17 cellular contexts compared by ENCODE assay signal in genomic region chr9:36007309-36007708, GRCh38. TPM values are rescaled to one million over a fixed set of nuclear protein-coding genes. Genes with fewer than 3 reads are reported as not detected.
A peak's percentile ranks its signal among the peaks of the same experiment; 100 is the strongest.
DNase-seq lines count a peak whose midpoint lies in the region; ATAC-seq and TF ChIP-seq lines count a peak whose summit lies in the region.
"Had no signal": no experiment of that assay in that cellular context is flagged by ENCODE, and none has a peak within 500 bp of the region (broad histone marks: within the 10 kb centered on the region; RNA-seq: fewer than 3 reads in every experiment).

No MANE protein-coding gene starts in this region.

- peaks cover 38% of the 10 kb centered on the region for H3K27me3 Mint-ChIP-seq in activated T-helper 17 cell treated with anti-CD3 and anti-CD28 coated beads, Interleukin-2, amount 50 U/mL, for 72 hours

- H3K36me3 Mint-ChIP-seq in activated T-helper 17 cell treated with anti-CD3 and anti-CD28 coated beads, Interleukin-2, amount 50 U/mL, for 72 hours (ENCODE audit: low read depth): no peaks in the 10 kb centered on the region

- DNase-seq in GM12864 (ENCODE audit: low read depth) (peak; percentile 13), MG63 (no peak), NCI-H2227 treated with DMSO at 0.1 percent for 48 hours (lab: John Stamatoyannopoulos, UW) (no peak), DMS79 treated with DMSO at 0.1 percent for 48 hours (lab: John Stamatoyannopoulos, UW) (no peak)
- DNase-seq: anterior cingulate cortex; effector memory CD4-positive, alpha-beta T cell; EL; kidney; stimulated activated CD4-positive, alpha-beta T cell treated with anti-CD3 and anti-CD28 coated beads, Interleukin-4, amount 100 ng/mL, for 4 hours had no signal

- H3K4me3 ChIP-seq in GM12864 (ENCODE audit: low read depth, low read length) (no peak overlapping the region), MG63 (no peak overlapping the region)
- H3K4me3 ChIP-seq: gastroesophageal sphincter had no signal

- H3K9me3 ChIP-seq in MG63: peaks cover 16% of the 10 kb centered on the region

- H3K9me3 Mint-ChIP-seq in activated T-helper 17 cell treated with anti-CD3 and anti-CD28 coated beads, Interleukin-2, amount 50 U/mL, for 72 hours: peaks cover 4% of the 10 kb centered on the region

- no peaks in the 10 kb centered on the region for H3K27me3 ChIP-seq in MG63

- ATAC-seq in GM19043 (IDR thresholded peaks at IDR 0.05; ENCODE audit: low read depth, unreplicated experiment) (peak; percentile 53), HG03378 (IDR thresholded peaks at IDR 0.05; ENCODE audit: unreplicated experiment) (peak; percentile 69), HG03097 (IDR thresholded peaks at IDR 0.05; ENCODE audit: low FRiP score, unreplicated experiment) (no peak)
- ATAC-seq in activated T-helper 17 cell treated with anti-CD3 and anti-CD28 coated beads, Interleukin-2, amount 50 U/mL, for 72 hours (replicated peaks): peak; percentile 90
- ATAC-seq: gastroesophageal sphincter had no signal

- peak overlapping the region; percentile 86 for H3K27ac Mint-ChIP-seq in activated T-helper 17 cell treated with anti-CD3 and anti-CD28 coated beads, Interleukin-2, amount 50 U/mL, for 72 hours

- peaks cover 13% of the 10 kb centered on the region for H3K4me1 Mint-ChIP-seq in activated T-helper 17 cell treated with anti-CD3 and anti-CD28 coated beads, Interleukin-2, amount 50 U/mL, for 72 hours

- no peaks in the 10 kb centered on the region for H3K36me3 ChIP-seq in MG63
- H3K36me3 ChIP-seq: gastroesophageal sphincter had no signal

- H3K4me3 Mint-ChIP-seq in activated T-helper 17 cell treated with anti-CD3 and anti-CD28 coated beads, Interleukin-2, amount 50 U/mL, for 72 hours: peak overlapping the region; percentile 45

- no peak for TF ChIP-seq CTCF in GM12864 (IDR thresholded peaks at IDR 0.05; ENCODE audit: low read depth, low read length, missing control alignments)

RNA-seq across cellular contexts. Expression of gene RECK, which starts 29.4 kb away (rescaled TPM):
- 1 to 10 TPM; 4.2 to 5.4 TPM for total RNA-seq in activated T-helper 17 cell treated with anti-CD3 and anti-CD28 coated beads, Interleukin-2, amount 50 U/mL, for 72 hours
- total RNA-seq in MG63 (2014; rRNA removed; shearing (Covaris generic); ENCODE audit: low replicate concordance): 33.8 and 36.1 TPM in 2 replicates

RNA-seq across cellular contexts. Expression of gene OR2S2, which starts 49.4 kb away (rescaled TPM):
- not detected for total RNA-seq in activated T-helper 17 cell treated with anti-CD3 and anti-CD28 coated beads, Interleukin-2, amount 50 U/mL, for 72 hours
- total RNA-seq in MG63 (2014; rRNA removed; shearing (Covaris generic); ENCODE audit: low replicate concordance): not detected in 2 replicates
- total RNA-seq: gastroesophageal sphincter, kidney, LHCN-M2, myocyte, RPMI7951 had no signal
